8 cellular contexts compared by ENCODE assay signal in the genomic region with DNA sequence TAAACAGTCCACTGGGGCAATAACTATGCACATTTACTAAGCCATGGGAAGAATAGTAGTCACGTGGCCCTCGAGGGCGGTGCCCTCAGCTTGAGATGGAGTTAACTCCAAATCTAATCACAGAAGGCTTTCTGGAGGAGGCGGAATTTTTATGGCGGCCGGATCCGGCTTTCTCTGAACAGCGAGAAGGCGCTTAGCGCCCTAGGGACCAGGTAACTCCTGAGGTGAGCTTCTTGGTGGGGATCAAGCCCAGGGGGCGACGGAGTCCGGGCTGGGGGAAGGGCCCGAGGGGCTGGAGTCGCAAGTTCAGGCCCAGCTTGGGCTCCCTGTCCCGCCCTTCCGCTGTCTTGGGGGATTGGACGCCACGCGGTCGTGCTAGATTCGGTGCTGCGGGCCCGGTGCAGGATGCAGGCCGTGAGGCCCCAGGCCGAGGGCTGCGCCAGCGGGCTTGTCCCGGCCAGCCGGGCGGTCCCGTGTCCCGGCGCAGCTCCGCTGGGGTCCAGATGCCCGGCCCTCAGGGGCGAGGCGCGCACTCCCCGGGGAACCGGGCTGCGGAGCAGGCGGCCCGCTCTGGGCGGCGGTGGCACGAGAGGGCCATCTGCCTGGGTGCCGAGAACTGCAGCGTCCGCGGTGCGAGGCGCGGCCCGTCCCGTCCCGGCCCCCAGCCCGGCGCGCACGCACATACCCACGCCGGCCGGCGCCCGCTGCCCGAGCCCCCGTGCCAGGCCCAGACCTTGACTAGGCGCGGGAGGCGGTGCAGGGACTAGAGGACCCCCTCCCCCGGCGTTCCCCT. TPM values are rescaled to one million over a fixed set of nuclear protein-coding genes. Genes with fewer than 3 reads are reported as not detected.
DNase-seq lines count a peak whose midpoint lies in the region; ATAC-seq and TF ChIP-seq lines count a peak whose summit lies in the region.

No MANE protein-coding gene starts in this region.

- peak overlapping the region; percentile 43 for H3K27ac Mint-ChIP-seq in activated T-cell treated with anti-CD3 and anti-CD28 coated beads, Interleukin-2, amount 50 U/mL, for 72 hours
- peak overlapping the region; percentile 2 to 92 (median 79) for H3K27ac Mint-ChIP-seq in naive thymus-derived CD8-positive, alpha-beta T cell

- no peaks in the 10 kb centered on the region for H3K27me3 Mint-ChIP-seq in activated T-cell treated with anti-CD3 and anti-CD28 coated beads, Interleukin-2, amount 50 U/mL, for 72 hours (ENCODE audit: low read depth)
- no peaks in the 10 kb centered on the region for H3K27me3 Mint-ChIP-seq in naive thymus-derived CD8-positive, alpha-beta T cell

- H3K4me1 Mint-ChIP-seq in activated T-cell treated with anti-CD3 and anti-CD28 coated beads, Interleukin-2, amount 50 U/mL, for 72 hours (ENCODE audit: low read depth) = peaks cover 51% of the 10 kb centered on the region
- H3K4me1 Mint-ChIP-seq in naive thymus-derived CD8-positive, alpha-beta T cell = peaks cover 30 to 62% (median 54%) of the 10 kb centered on the region in 4 donors

- no peaks in the 10 kb centered on the region for H3K9me3 ChIP-seq in upper lobe of right lung

- intact Hi-C loops in upper lobe of right lung (cut with DNase I) = no loop called here

- peak overlapping the region; percentile 49 to 62 for H3K4me3 Mint-ChIP-seq in activated T-cell treated with anti-CD3 and anti-CD28 coated beads, Interleukin-2, amount 50 U/mL, for 72 hours
- peak overlapping the region; percentile 34 to 83 (median 62) for H3K4me3 Mint-ChIP-seq in naive thymus-derived CD8-positive, alpha-beta T cell

- peak overlapping the region; percentile 93 for H3K27ac ChIP-seq in upper lobe of right lung

- H3K4me1 ChIP-seq in upper lobe of right lung = peaks cover 25% of the 10 kb centered on the region

- TF ChIP-seq CTCF in upper lobe of right lung (IDR thresholded peaks at IDR 0.05) = no peak

- no peaks in the 10 kb centered on the region for H3K27me3 ChIP-seq in upper lobe of right lung

- H3K4me3 ChIP-seq in upper lobe of right lung = peak overlapping the region; percentile 87

- no peak for TF ChIP-seq POLR2A in erythroblast (IDR thresholded peaks at IDR 0.05; ENCODE audit: low read length)

- DNase-seq in activated T-cell treated with anti-CD3 and anti-CD28 coated beads, Interleukin-2, amount 50 U/mL, for 72 hours = no peak
- DNase-seq in activated T-cell treated with anti-CD3 and anti-CD28 coated beads, Interleukin-2, amount 50 U/mL, for 1 hour = no peak
- peak; percentile 29 to 39 for DNase-seq in erythroblast (lab: John Stamatoyannopoulos, UW)
- peak in 1 of 10 donors; percentile 9 for DNase-seq in naive thymus-derived CD8-positive, alpha-beta T cell
- DNase-seq in upper lobe of right lung = peak; percentile 66
- DNase-seq in NCI-H2171 treated with DMSO at 0.1 percent for 48 hours (lab: John Stamatoyannopoulos, UW) = no peak

- H3K9me3 Mint-ChIP-seq in activated T-cell treated with anti-CD3 and anti-CD28 coated beads, Interleukin-2, amount 50 U/mL, for 72 hours = no peaks in the 10 kb centered on the region
- no peaks in the 10 kb centered on the region for H3K9me3 Mint-ChIP-seq in naive thymus-derived CD8-positive, alpha-beta T cell

- ATAC-seq in activated T-cell treated with anti-CD3 and anti-CD28 coated beads, Interleukin-2, amount 50 U/mL, for 72 hours (replicated peaks in 1 of 2) = no peak
- no peak for ATAC-seq in naive thymus-derived CD8-positive, alpha-beta T cell
- ATAC-seq in upper lobe of right lung (no peak), HG03520 (IDR thresholded peaks at IDR 0.05; ENCODE audit: unreplicated experiment) (no peak), GM19328 (IDR thresholded peaks at IDR 0.05; ENCODE audit: unreplicated experiment) (no peak)

- H3K36me3 ChIP-seq in upper lobe of right lung = peaks cover 20% of the 10 kb centered on the region

- POLR2A ChIA-PET in naive thymus-derived CD8-positive, alpha-beta T cell (lab: Charles Lee) = interaction anchor here (4.5 to 4.7 kb wide), 2 partner anchors 13 to 17 kb away, joined by 35 to 43 read pairs; no protein-coding TSS in a partner anchor

- peaks cover 6 to 15% of the 10 kb centered on the region in 2 donors for H3K36me3 Mint-ChIP-seq in activated T-cell treated with anti-CD3 and anti-CD28 coated beads, Interleukin-2, amount 50 U/mL, for 72 hours (ENCODE audit: insufficient read depth in 2 of 2)
- peaks cover 0 to 21% (median 4%) of the 10 kb centered on the region in 3 donors for H3K36me3 Mint-ChIP-seq in naive thymus-derived CD8-positive, alpha-beta T cell

RNA-seq across cellular contexts. Expression of gene NSD1, which starts 1.7 kb away (rescaled TPM):
- 100 to 1,000 TPM in 1 of 2 donors, 10 to 100 TPM in 1; 89.8 to 114 TPM for total RNA-seq in activated T-cell treated with anti-CD3 and anti-CD28 coated beads, Interleukin-2, amount 50 U/mL, for 72 hours
- total RNA-seq in naive thymus-derived CD8-positive, alpha-beta T cell = 100 to 1,000 TPM; 118 to 130 TPM
- polyA plus RNA-seq in naive thymus-derived CD8-positive, alpha-beta T cell = 10 to 100 TPM; 25.0 to 43.1 (median 42.7) TPM
- 67.7 TPM for total RNA-seq in upper lobe of right lung

RNA-seq across cellular contexts. Expression of gene FGFR4, which starts 45.2 kb away (rescaled TPM):
- total RNA-seq in activated T-cell treated with anti-CD3 and anti-CD28 coated beads, Interleukin-2, amount 50 U/mL, for 72 hours = 1 to 10 TPM in 1 of 2 donors, under 1 TPM in 1; 0.62 to 1.1 TPM
- 1 to 10 TPM; 1.8 to 3.0 TPM for total RNA-seq in naive thymus-derived CD8-positive, alpha-beta T cell
- polyA plus RNA-seq in naive thymus-derived CD8-positive, alpha-beta T cell = under 1 TPM in 2 of 3 donors, not detected in 1; 0.23 to 0.76 TPM
- 109 TPM for total RNA-seq in upper lobe of right lung

Comparison
In these comparisons a context has a peak if more than half of its experiments do, and no peak if none do; other contexts are left out.
1. DNase-seq: peak in erythroblast (2 of 2) and upper lobe of right lung (single experiment); none in activated T-cell treated with anti-CD3 and anti-CD28 coated beads, Interleukin-2, amount 50 U/mL, for 72 hours (0 of 2), activated T-cell treated with anti-CD3 and anti-CD28 coated beads, Interleukin-2, amount 50 U/mL, for 1 hour (single experiment) and NCI-H2171 treated with DMSO at 0.1 percent for 48 hours (single experiment).
2. RNA of gene FGFR4, which starts 45.2 kb away (total RNA-seq): 109 TPM in upper lobe of right lung (single experiment); 1.8 to 3.0 TPM in naive thymus-derived CD8-positive, alpha-beta T cell and 0.62 to 1.1 TPM in activated T-cell treated with anti-CD3 and anti-CD28 coated beads, Interleukin-2, amount 50 U/mL, for 72 hours; every median in the first group is over 10 times any median in the second.